ENCODE assay signal across 26 cellular contexts in genomic region chr9:20117482-20117881, GRCh38.
"Had no signal": no experiment of that assay in that cellular context is flagged by ENCODE, and none has a peak within 500 bp of the region (broad histone marks: within the 10 kb centered on the region; RNA-seq: fewer than 3 reads in every experiment).

No MANE protein-coding gene starts in this region.

- H3K4me1 ChIP-seq: colonic mucosa, esophagus squamous epithelium, gastrocnemius medialis, heart right ventricle, left lung, lower lobe of right lung had no signal

- H3K27ac ChIP-seq: colonic mucosa, epithelial cell of prostate, esophagus squamous epithelium, gastrocnemius medialis, heart right ventricle, left lung, lower lobe of right lung had no signal

- H3K9me3 Mint-ChIP-seq: effector memory CD8-positive, alpha-beta T cell had no signal

- H3K4me3 Mint-ChIP-seq: dendritic cell treated with granulocyte-macrophage colony-stimulating factor and Interleukin-4, amounts not matched to agents 40 ng/mL and 50 ng/mL, for 4 days; effector memory CD8-positive, alpha-beta T cell; endodermal cell; immature natural killer cell; mesothelial cell of epicardium had no signal

- ATAC-seq: effector memory CD8-positive, alpha-beta T cell; esophagus mucosa; gastrocnemius medialis; heart right ventricle; left lung; left ventricle myocardium superior; lower lobe of right lung had no signal

- H3K27me3 Mint-ChIP-seq: dendritic cell treated with granulocyte-macrophage colony-stimulating factor and Interleukin-4, amounts not matched to agents 40 ng/mL and 50 ng/mL, for 4 days had no signal

- H3K4me1 Mint-ChIP-seq: endodermal cell, immature natural killer cell, mesothelial cell of epicardium had no signal

- H3K27ac Mint-ChIP-seq: dendritic cell treated with granulocyte-macrophage colony-stimulating factor and Interleukin-4, amounts not matched to agents 40 ng/mL and 50 ng/mL, for 4 days; effector memory CD8-positive, alpha-beta T cell; endodermal cell; immature natural killer cell; mesothelial cell of epicardium had no signal

- H3K9me3 ChIP-seq: colonic mucosa, gastrocnemius medialis, lower lobe of right lung had no signal

- H3K27me3 ChIP-seq: colonic mucosa, esophagus squamous epithelium, gastrocnemius medialis, heart right ventricle, left lung had no signal

- DNase-seq: colonic mucosa; cortex of kidney; effector CD8-positive, alpha-beta T cell; effector memory CD8-positive, alpha-beta T cell; endodermal cell; erythroblast; esophagus squamous epithelium; foreskin fibroblast; foreskin melanocyte; gastrocnemius medialis; glutamatergic neuron; head of caudate nucleus; heart right ventricle; hypothalamus; immature natural killer cell; islet precursor cell; kidney; kidney glomerular epithelial cell; left lung; left ventricle myocardium superior; lower lobe of right lung; mesenchymal stem cell had no signal

- H3K36me3 ChIP-seq: colonic mucosa, esophagus squamous epithelium, gastrocnemius medialis, heart right ventricle, left lung, lower lobe of right lung had no signal

- H3K36me3 Mint-ChIP-seq: immature natural killer cell had no signal

- H3K4me3 ChIP-seq: colonic mucosa, esophagus squamous epithelium, gastrocnemius medialis, heart right ventricle, left lung, lower lobe of right lung had no signal
